ENCODE assay signal across 14 cellular contexts in genomic region chr14:22463763-22464173, GRCh38.
DNase-seq lines count a peak whose midpoint lies in the region; ATAC-seq, FAIRE-seq and TF ChIP-seq lines count a peak whose summit lies in the region.
"Had no signal": no experiment of that assay in that cellular context is flagged by ENCODE, and none has a peak within 500 bp of the region (broad histone marks: within the 10 kb centered on the region; RNA-seq: fewer than 3 reads in every experiment).

No MANE protein-coding gene starts in this region.

- no peak for ATAC-seq in natural killer cell treated with Interleukin-12 subunit alpha and Interleukin-12 subunit beta and Interleukin-15 and Interleukin-18, amount 100 ng/mL, for 72 hours
- ATAC-seq in HG03095 (IDR thresholded peaks at IDR 0.05; ENCODE audit: unreplicated experiment) = no peak
- ATAC-seq in GM21381 (IDR thresholded peaks at IDR 0.05; ENCODE audit: unreplicated experiment) = no peak
- ATAC-seq: Panc1 had no signal

- H3K4me3 Mint-ChIP-seq in activated T-helper 1 cell treated with anti-CD3 and anti-CD28 coated beads, Interleukin-12 subunit alpha, Interleukin-12 subunit beta, Interleukin-2, Interleukin-4 antibody, amounts not matched to agents 30 ng/mL and 10 ng/mL and 1 ng/mL, durations not matched to agents 14 hours and 24 hours and 36 hours = no peak overlapping the region
- peak overlapping the region; percentile 85 for H3K4me3 Mint-ChIP-seq in natural killer cell treated with Interleukin-12 subunit alpha and Interleukin-12 subunit beta and Interleukin-15 and Interleukin-18, amount 100 ng/mL, for 72 hours
- no peak overlapping the region for H3K4me3 Mint-ChIP-seq in progenitor cell of endocrine pancreas (ENCODE audit: low read depth)

- H3K9me3 Mint-ChIP-seq in activated T-helper 1 cell treated with anti-CD3 and anti-CD28 coated beads, Interleukin-12 subunit alpha, Interleukin-12 subunit beta, Interleukin-2, Interleukin-4 antibody, amounts not matched to agents 30 ng/mL and 10 ng/mL and 1 ng/mL, durations not matched to agents 14 hours and 24 hours and 36 hours = no peaks in the 10 kb centered on the region
- H3K9me3 Mint-ChIP-seq in natural killer cell treated with Interleukin-12 subunit alpha and Interleukin-12 subunit beta and Interleukin-15 and Interleukin-18, amount 100 ng/mL, for 72 hours = no peaks in the 10 kb centered on the region
- no peaks in the 10 kb centered on the region for H3K9me3 Mint-ChIP-seq in progenitor cell of endocrine pancreas (ENCODE audit: low read depth)

- DNase-seq in G401 (ENCODE audit: low spot score) (peak; percentile 84), GM19239 (ENCODE audit: insufficient read length, low spot score) (no peak), progenitor cell of endocrine pancreas (ENCODE audit: low spot score, unreplicated experiment) (no peak)
- DNase-seq in activated T-helper 1 cell treated with anti-CD3 and anti-CD28 coated beads, Interleukin-12 subunit alpha, Interleukin-12 subunit beta, Interleukin-2, Interleukin-4 antibody, amounts not matched to agents 30 ng/mL and 10 ng/mL and 1 ng/mL, durations not matched to agents 14 hours and 24 hours and 36 hours (ENCODE audit: low spot score) = no peak
- DNase-seq in natural killer cell treated with Interleukin-12 subunit alpha and Interleukin-12 subunit beta and Interleukin-15 and Interleukin-18, amount 100 ng/mL, for 72 hours (ENCODE audit: low spot score) = no peak
- DNase-seq: GOT3, KBM-7, NCI-H1105, NCI-H1694 treated with DMSO at 0.1 percent for 48 hours, NCI-H748 treated with DMSO at 0.1 percent for 48 hours, SHP77 had no signal

- H3K4me1 Mint-ChIP-seq in activated T-helper 1 cell treated with anti-CD3 and anti-CD28 coated beads, Interleukin-12 subunit alpha, Interleukin-12 subunit beta, Interleukin-2, Interleukin-4 antibody, amounts not matched to agents 30 ng/mL and 10 ng/mL and 1 ng/mL, durations not matched to agents 14 hours and 24 hours and 36 hours (ENCODE audit: low read depth) = no peaks in the 10 kb centered on the region
- H3K4me1 Mint-ChIP-seq in natural killer cell treated with Interleukin-12 subunit alpha and Interleukin-12 subunit beta and Interleukin-15 and Interleukin-18, amount 100 ng/mL, for 72 hours (ENCODE audit: low read depth in 2 of 2) = peaks cover 76 to 87% of the 10 kb centered on the region in 2 donors
- peaks cover 5% of the 10 kb centered on the region for H3K4me1 Mint-ChIP-seq in progenitor cell of endocrine pancreas (ENCODE audit: low read depth)

- intact Hi-C loops in activated T-helper 1 cell treated with anti-CD3 and anti-CD28 coated beads, Interleukin-12 subunit alpha, Interleukin-12 subunit beta, Interleukin-2, Interleukin-4 antibody, amounts not matched to agents 30 ng/mL and 10 ng/mL and 1 ng/mL, durations not matched to agents 14 hours and 24 hours and 36 hours (cut with micrococcal nuclease) = no loop called here

- H3K36me3 Mint-ChIP-seq in activated T-helper 1 cell treated with anti-CD3 and anti-CD28 coated beads, Interleukin-12 subunit alpha, Interleukin-12 subunit beta, Interleukin-2, Interleukin-4 antibody, amounts not matched to agents 30 ng/mL and 10 ng/mL and 1 ng/mL, durations not matched to agents 14 hours and 24 hours and 36 hours (ENCODE audit: low read depth) = no peaks in the 10 kb centered on the region
- peaks cover 21% of the 10 kb centered on the region for H3K36me3 Mint-ChIP-seq in natural killer cell treated with Interleukin-12 subunit alpha and Interleukin-12 subunit beta and Interleukin-15 and Interleukin-18, amount 100 ng/mL, for 72 hours
- no peaks in the 10 kb centered on the region for H3K36me3 Mint-ChIP-seq in progenitor cell of endocrine pancreas (ENCODE audit: insufficient read depth)

- FAIRE-seq in GM19239 (lab: Jason Lieb, UNC) = peak; percentile 62

- in situ Hi-C loops in G401 (cut with HindIII; ENCODE audit: low sequenced_read_pairs) = no loop called here

- H3K27ac Mint-ChIP-seq in activated T-helper 1 cell treated with anti-CD3 and anti-CD28 coated beads, Interleukin-12 subunit alpha, Interleukin-12 subunit beta, Interleukin-2, Interleukin-4 antibody, amounts not matched to agents 30 ng/mL and 10 ng/mL and 1 ng/mL, durations not matched to agents 14 hours and 24 hours and 36 hours = peak overlapping the region; percentile 40
- peak overlapping the region; percentile 93 to 95 for H3K27ac Mint-ChIP-seq in natural killer cell treated with Interleukin-12 subunit alpha and Interleukin-12 subunit beta and Interleukin-15 and Interleukin-18, amount 100 ng/mL, for 72 hours
- H3K27ac Mint-ChIP-seq in progenitor cell of endocrine pancreas = no peak overlapping the region

- no peaks in the 10 kb centered on the region for H3K27me3 Mint-ChIP-seq in activated T-helper 1 cell treated with anti-CD3 and anti-CD28 coated beads, Interleukin-12 subunit alpha, Interleukin-12 subunit beta, Interleukin-2, Interleukin-4 antibody, amounts not matched to agents 30 ng/mL and 10 ng/mL and 1 ng/mL, durations not matched to agents 14 hours and 24 hours and 36 hours (ENCODE audit: insufficient read depth)
- no peaks in the 10 kb centered on the region for H3K27me3 Mint-ChIP-seq in natural killer cell treated with Interleukin-12 subunit alpha and Interleukin-12 subunit beta and Interleukin-15 and Interleukin-18, amount 100 ng/mL, for 72 hours
- H3K27me3 Mint-ChIP-seq in progenitor cell of endocrine pancreas = no peaks in the 10 kb centered on the region

- TF ChIP-seq CTCF in progenitor cell of endocrine pancreas (IDR thresholded peaks at IDR 0.05; ENCODE audit: unreplicated experiment) = no peak
